Comparison of ENCODE assay signal across 8 cellular contexts in the genomic region with DNA sequence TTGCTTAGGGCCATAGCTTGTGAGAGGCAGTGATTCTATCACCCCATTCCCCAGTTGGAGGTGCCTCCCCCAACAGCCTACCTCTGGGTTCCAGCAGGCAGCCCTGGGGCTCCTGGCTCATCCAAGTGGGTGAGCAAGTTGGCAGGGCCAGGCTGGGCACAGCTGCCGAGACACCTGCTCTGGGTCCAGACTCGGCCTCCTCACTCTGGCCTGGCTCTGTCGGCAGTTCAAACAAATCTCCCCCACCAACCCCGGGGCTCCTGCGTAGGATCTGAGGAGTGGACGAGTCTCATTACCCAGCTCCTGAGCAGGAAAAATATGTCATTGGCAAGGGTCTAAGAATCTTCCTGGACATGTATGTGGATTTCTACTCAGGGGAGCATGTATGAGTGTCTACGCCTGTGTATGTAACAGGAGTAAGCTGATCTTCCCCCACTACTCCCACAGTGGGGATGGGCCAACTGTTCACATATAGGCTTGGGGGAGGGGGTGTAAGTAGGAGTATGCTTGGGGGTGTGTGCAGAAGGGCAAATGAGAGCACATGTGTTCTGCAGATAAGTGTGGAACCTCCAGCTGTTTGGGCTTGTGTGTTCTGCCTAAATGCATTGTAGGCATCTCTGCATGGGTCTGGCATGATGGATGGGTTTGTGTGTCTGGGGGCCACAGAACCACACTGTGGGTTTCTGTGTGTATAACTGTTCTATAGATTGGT. TPM values are rescaled to one million over a fixed set of nuclear protein-coding genes. Genes with fewer than 3 reads are reported as not detected.
A peak's percentile ranks its signal among the peaks of the same experiment; 100 is the strongest.
DNase-seq lines count a peak whose midpoint lies in the region; ATAC-seq and TF ChIP-seq lines count a peak whose summit lies in the region.

No MANE protein-coding gene starts in this region.

- TF ChIP-seq CTCF in GM13976 (IDR thresholded peaks at IDR 0.05; ENCODE audit: borderline replicate concordance, control extremely low read depth, extremely low read depth, insufficient read depth, missing control alignments) = no peak

- H3K9me3 ChIP-seq in iPS-15b (ENCODE audit: control insufficient read depth, insufficient read depth, low read length) = no peaks in the 10 kb centered on the region
- H3K9me3 ChIP-seq in stomach smooth muscle (ENCODE audit: control insufficient read depth in 2 of 2, low read length in 2 of 2) = no peaks in the 10 kb centered on the region

- peaks cover 9% of the 10 kb centered on the region for H3K36me3 ChIP-seq in iPS-15b (ENCODE audit: control insufficient read depth, insufficient read depth, low read length)
- no peaks in the 10 kb centered on the region for H3K36me3 ChIP-seq in stomach smooth muscle (ENCODE audit: control insufficient read depth in 2 of 2, insufficient read depth in 2 of 2, low read length in 2 of 2)

- H3K27ac ChIP-seq in stomach smooth muscle (ENCODE audit: low read length) = peak overlapping the region; percentile 93

- no peaks in the 10 kb centered on the region for H3K27me3 ChIP-seq in iPS-15b (ENCODE audit: control insufficient read depth, insufficient read depth, low read length)
- no peaks in the 10 kb centered on the region for H3K27me3 ChIP-seq in stomach smooth muscle (ENCODE audit: control insufficient read depth in 1 of 2, insufficient read depth in 2 of 2, low read length in 2 of 2)

- peaks cover 23% of the 10 kb centered on the region for H3K4me1 ChIP-seq in iPS-15b (ENCODE audit: control insufficient read depth, insufficient read depth, low read length)
- H3K4me1 ChIP-seq in stomach smooth muscle (ENCODE audit: control insufficient read depth, insufficient read depth, low read length) = peaks cover 47% of the 10 kb centered on the region

- ATAC-seq in activated T-helper 17 cell treated with anti-CD3 and anti-CD28 coated beads, Interleukin-2, amount 50 U/mL, for 72 hours (replicated peaks) = no peak

- in situ Hi-C loops in GM13976 (cut with MboI; ENCODE audit: low sequenced_read_pairs, unreplicated experiment) = no loop called here

- H3K9me3 Mint-ChIP-seq in activated T-helper 17 cell treated with anti-CD3 and anti-CD28 coated beads, Interleukin-2, amount 50 U/mL, for 72 hours = no peaks in the 10 kb centered on the region

- no peak overlapping the region for H3K27ac Mint-ChIP-seq in activated T-helper 17 cell treated with anti-CD3 and anti-CD28 coated beads, Interleukin-2, amount 50 U/mL, for 72 hours

- H3K4me3 ChIP-seq in iPS-15b (ENCODE audit: low read depth, low read length) (peak overlapping the region; percentile 98), stomach smooth muscle (ENCODE audit: low read length in 2 of 2) (peak overlapping the region; percentile 87 to 92)

- peak; percentile 67 for DNase-seq in DMS153 (lab: John Stamatoyannopoulos, UW)
- peak; percentile 38 for DNase-seq in NCI-H128 (lab: John Stamatoyannopoulos, UW; ENCODE audit: unreplicated experiment)
- DNase-seq in stimulated activated CD4-positive, alpha-beta T cell treated with anti-CD3 and anti-CD28 coated beads, Interleukin-1b, Interleukin-23, amount 100 ng/mL, for 48 hours = no peak
- DNase-seq in NOMO-1 treated with dmso at 0.1 percent for 144 hours (lab: John Stamatoyannopoulos, UW; ENCODE audit: unreplicated experiment) = no peak
- no peak for DNase-seq in GM13976 (ENCODE audit: low spot score)

- peaks cover 7% of the 10 kb centered on the region for H3K36me3 Mint-ChIP-seq in activated T-helper 17 cell treated with anti-CD3 and anti-CD28 coated beads, Interleukin-2, amount 50 U/mL, for 72 hours (ENCODE audit: low read depth)

- H3K4me1 Mint-ChIP-seq in activated T-helper 17 cell treated with anti-CD3 and anti-CD28 coated beads, Interleukin-2, amount 50 U/mL, for 72 hours = peaks cover 23% of the 10 kb centered on the region

- H3K4me3 Mint-ChIP-seq in activated T-helper 17 cell treated with anti-CD3 and anti-CD28 coated beads, Interleukin-2, amount 50 U/mL, for 72 hours = peak overlapping the region; percentile 85

- H3K9ac ChIP-seq in iPS-15b (ENCODE audit: low read depth, low read length) (peak overlapping the region; percentile 94), stomach smooth muscle (ENCODE audit: low read length in 2 of 2) (peak overlapping the region; percentile 86 to 91)

- peaks cover 23% of the 10 kb centered on the region for H3K27me3 Mint-ChIP-seq in activated T-helper 17 cell treated with anti-CD3 and anti-CD28 coated beads, Interleukin-2, amount 50 U/mL, for 72 hours

RNA-seq across cellular contexts. Expression of a gene that starts 2.0 kb away (rescaled TPM):
- 1 to 10 TPM; 2.9 to 5.3 TPM for total RNA-seq in activated T-helper 17 cell treated with anti-CD3 and anti-CD28 coated beads, Interleukin-2, amount 50 U/mL, for 72 hours

RNA-seq across cellular contexts. Expression of a gene that starts 30.6 kb away (rescaled TPM):
- not detected for total RNA-seq in activated T-helper 17 cell treated with anti-CD3 and anti-CD28 coated beads, Interleukin-2, amount 50 U/mL, for 72 hours

Comparison
In these comparisons a context has a peak if more than half of its experiments do, and no peak if none do; other contexts are left out.
1. DNase-seq: peak in DMS153 (single experiment) and NCI-H128 (single experiment); none in stimulated activated CD4-positive, alpha-beta T cell treated with anti-CD3 and anti-CD28 coated beads, Interleukin-1b, Interleukin-23, amount 100 ng/mL, for 48 hours (single experiment), NOMO-1 treated with dmso at 0.1 percent for 144 hours (single experiment) and GM13976 (single experiment).